In the genomic region with DNA sequence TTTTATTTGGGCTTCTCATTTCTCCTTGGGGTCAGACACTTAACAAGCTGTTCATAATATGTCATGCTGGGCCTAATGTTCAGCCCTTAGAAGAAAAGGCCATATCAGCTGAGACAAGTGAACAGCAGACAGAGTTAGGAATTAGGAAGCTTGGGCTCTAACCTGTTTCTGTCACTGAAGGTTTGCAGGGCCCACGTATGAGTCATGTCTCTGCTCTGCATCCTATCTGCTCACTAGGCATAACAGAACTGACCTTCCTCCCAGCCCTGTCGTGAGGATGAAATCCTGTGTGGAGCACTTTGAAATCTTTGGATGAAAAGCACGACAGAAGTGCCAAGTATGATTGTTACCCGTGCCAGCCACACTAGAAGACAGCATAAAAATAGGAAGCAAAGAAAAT, we compare ENCODE assay signal across 12 cellular contexts. TPM values are rescaled to one million over a fixed set of nuclear protein-coding genes. Genes with fewer than 3 reads are reported as not detected.
DNase-seq lines count a peak whose midpoint lies in the region; ATAC-seq and TF ChIP-seq lines count a peak whose summit lies in the region.
"Had no signal": no experiment of that assay in that cellular context is flagged by ENCODE, and none has a peak within 500 bp of the region (broad histone marks: within the 10 kb centered on the region; RNA-seq: fewer than 3 reads in every experiment).

No MANE protein-coding gene starts in this region.

- no peak for TF ChIP-seq CTCF in foreskin keratinocyte (conservative IDR thresholded peaks at IDR 0.05)
- no peak for TF ChIP-seq CTCF in uterus (IDR thresholded peaks at IDR 0.05)

- intact Hi-C loops in Right ventricle myocardium inferior (cut with DNase I) (no loop called here), uterus (cut with DNase I; ENCODE audit: low total_unique reads) (no loop called here)

- no peaks in the 10 kb centered on the region for H3K27me3 ChIP-seq in foreskin keratinocyte
- H3K27me3 ChIP-seq in uterus: no peaks in the 10 kb centered on the region
- H3K27me3 ChIP-seq in H7 (ENCODE audit: control insufficient read depth, insufficient read depth, low read length): no peaks in the 10 kb centered on the region
- H3K27me3 ChIP-seq: sigmoid colon had no signal

- DNase-seq in ELR (ENCODE audit: low read depth): peak; percentile 56
- no peak for DNase-seq in foreskin keratinocyte
- no peak for DNase-seq in HT-29 (ENCODE audit: low spot score)
- DNase-seq in Right ventricle myocardium inferior (ENCODE audit: missing footprints): no peak
- no peak for DNase-seq in uterus
- DNase-seq in H7: no peak
- DNase-seq: CD4-positive, CD25-positive, alpha-beta regulatory T cell; naive thymus-derived CD4-positive, alpha-beta T cell; NCI-H2107; sigmoid colon had no signal

- no peak overlapping the region for H3K4me3 ChIP-seq in uterus
- no peak overlapping the region for H3K4me3 ChIP-seq in H7 (ENCODE audit: insufficient read depth, low read depth, low read length)
- H3K4me3 ChIP-seq: sigmoid colon had no signal

- H3K27ac ChIP-seq in foreskin keratinocyte (no peak overlapping the region), uterus (no peak overlapping the region)
- H3K27ac ChIP-seq: sigmoid colon had no signal

- no peak for TF ChIP-seq POLR2A in uterus (IDR thresholded peaks at IDR 0.05)

- H3K9me3 ChIP-seq in uterus: no peaks in the 10 kb centered on the region
- H3K9me3 ChIP-seq: sigmoid colon had no signal

- peaks cover 4% of the 10 kb centered on the region for H3K4me1 ChIP-seq in foreskin keratinocyte
- no peaks in the 10 kb centered on the region for H3K4me1 ChIP-seq in uterus

- no peaks in the 10 kb centered on the region for H3K36me3 ChIP-seq in uterus
- no peaks in the 10 kb centered on the region for H3K36me3 ChIP-seq in H7 (replicated peaks; ENCODE audit: control insufficient read depth, insufficient read depth, low read length)
- H3K36me3 ChIP-seq: sigmoid colon had no signal

- ATAC-seq in HG02610 (IDR thresholded peaks at IDR 0.05; ENCODE audit: unreplicated experiment) (peak; percentile 60), SK-N-SH treated with all-trans-retinoic acid at 6 μM for 48 hours (peak; percentile 95), foreskin keratinocyte (peak; percentile 79), Right ventricle myocardium inferior (no peak)
- ATAC-seq: naive thymus-derived CD4-positive, alpha-beta T cell had no signal

TF ChIP-seq in SK-N-SH treated with all-trans-retinoic acid at 6 μM for 48 hours, 23 proteins besides CTCF, POLR2A, EP300 and RAD21:
- TF ChIP-seq GLIS3 (CRISPR knock-in tag; IDR thresholded peaks at IDR 0.05) (no peak), ZC3H10 (CRISPR knock-in tag; IDR thresholded peaks at IDR 0.05) (no peak), TCF4 (CRISPR knock-in tag; IDR thresholded peaks at IDR 0.05; ENCODE audit: borderline replicate concordance) (no peak), SNAI2 (CRISPR knock-in tag; IDR thresholded peaks at IDR 0.05) (no peak), CSDC2 (CRISPR knock-in tag; IDR thresholded peaks at IDR 0.05) (no peak), TOX (CRISPR knock-in tag; IDR thresholded peaks at IDR 0.05; ENCODE audit: borderline replicate concordance) (no peak), ZFP30 (CRISPR knock-in tag; IDR thresholded peaks at IDR 0.05) (no peak), ZFP3 (CRISPR knock-in tag; IDR thresholded peaks at IDR 0.05) (no peak), OSR1 (CRISPR knock-in tag; IDR thresholded peaks at IDR 0.05) (no peak), ISL1 (CRISPR knock-in tag; IDR thresholded peaks at IDR 0.05) (no peak), RARB (CRISPR knock-in tag; IDR thresholded peaks at IDR 0.05) (no peak), ARNTL (CRISPR knock-in tag; IDR thresholded peaks at IDR 0.05; ENCODE audit: borderline replicate concordance, low read depth) (no peak), ZNF8 (CRISPR knock-in tag; IDR thresholded peaks at IDR 0.05) (no peak), ESRRG (CRISPR knock-in tag; IDR thresholded peaks at IDR 0.05) (no peak)
- TF ChIP-seq, protein P1, sequence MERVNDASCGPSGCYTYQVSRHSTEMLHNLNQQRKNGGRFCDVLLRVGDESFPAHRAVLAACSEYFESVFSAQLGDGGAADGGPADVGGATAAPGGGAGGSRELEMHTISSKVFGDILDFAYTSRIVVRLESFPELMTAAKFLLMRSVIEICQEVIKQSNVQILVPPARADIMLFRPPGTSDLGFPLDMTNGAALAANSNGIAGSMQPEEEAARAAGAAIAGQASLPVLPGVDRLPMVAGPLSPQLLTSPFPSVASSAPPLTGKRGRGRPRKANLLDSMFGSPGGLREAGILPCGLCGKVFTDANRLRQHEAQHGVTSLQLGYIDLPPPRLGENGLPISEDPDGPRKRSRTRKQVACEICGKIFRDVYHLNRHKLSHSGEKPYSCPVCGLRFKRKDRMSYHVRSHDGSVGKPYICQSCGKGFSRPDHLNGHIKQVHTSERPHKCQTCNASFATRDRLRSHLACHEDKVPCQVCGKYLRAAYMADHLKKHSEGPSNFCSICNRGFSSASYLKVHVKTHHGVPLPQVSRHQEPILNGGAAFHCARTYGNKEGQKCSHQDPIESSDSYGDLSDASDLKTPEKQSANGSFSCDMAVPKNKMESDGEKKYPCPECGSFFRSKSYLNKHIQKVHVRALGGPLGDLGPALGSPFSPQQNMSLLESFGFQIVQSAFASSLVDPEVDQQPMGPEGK (CRISPR knock-in tag; IDR thresholded peaks at IDR 0.05; ENCODE audit: borderline replicate concordance): no peak
- TF ChIP-seq, protein P2, sequence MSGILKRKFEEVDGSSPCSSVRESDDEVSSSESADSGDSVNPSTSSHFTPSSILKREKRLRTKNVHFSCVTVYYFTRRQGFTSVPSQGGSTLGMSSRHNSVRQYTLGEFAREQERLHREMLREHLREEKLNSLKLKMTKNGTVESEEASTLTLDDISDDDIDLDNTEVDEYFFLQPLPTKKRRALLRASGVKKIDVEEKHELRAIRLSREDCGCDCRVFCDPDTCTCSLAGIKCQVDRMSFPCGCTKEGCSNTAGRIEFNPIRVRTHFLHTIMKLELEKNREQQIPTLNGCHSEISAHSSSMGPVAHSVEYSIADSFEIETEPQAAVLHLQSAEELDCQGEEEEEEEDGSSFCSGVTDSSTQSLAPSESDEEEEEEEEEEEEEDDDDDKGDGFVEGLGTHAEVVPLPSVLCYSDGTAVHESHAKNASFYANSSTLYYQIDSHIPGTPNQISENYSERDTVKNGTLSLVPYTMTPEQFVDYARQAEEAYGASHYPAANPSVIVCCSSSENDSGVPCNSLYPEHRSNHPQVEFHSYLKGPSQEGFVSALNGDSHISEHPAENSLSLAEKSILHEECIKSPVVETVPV (CRISPR knock-in tag; IDR thresholded peaks at IDR 0.05): no peak
- TF ChIP-seq, protein P3, sequence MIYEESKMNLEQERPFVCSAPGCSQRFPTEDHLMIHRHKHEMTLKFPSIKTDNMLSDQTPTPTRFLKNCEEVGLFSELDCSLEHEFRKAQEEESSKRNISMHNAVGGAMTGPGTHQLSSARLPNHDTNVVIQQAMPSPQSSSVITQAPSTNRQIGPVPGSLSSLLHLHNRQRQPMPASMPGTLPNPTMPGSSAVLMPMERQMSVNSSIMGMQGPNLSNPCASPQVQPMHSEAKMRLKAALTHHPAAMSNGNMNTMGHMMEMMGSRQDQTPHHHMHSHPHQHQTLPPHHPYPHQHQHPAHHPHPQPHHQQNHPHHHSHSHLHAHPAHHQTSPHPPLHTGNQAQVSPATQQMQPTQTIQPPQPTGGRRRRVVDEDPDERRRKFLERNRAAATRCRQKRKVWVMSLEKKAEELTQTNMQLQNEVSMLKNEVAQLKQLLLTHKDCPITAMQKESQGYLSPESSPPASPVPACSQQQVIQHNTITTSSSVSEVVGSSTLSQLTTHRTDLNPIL (CRISPR knock-in tag; IDR thresholded peaks at IDR 0.05; ENCODE audit: low read depth): no peak
TF ChIP-seq in SK-N-SH treated with all-trans-retinoic acid at 6 μM for 48 hours: peak in this region for 0.

RNA-seq across cellular contexts. Expression of a gene that starts 26.4 kb away (rescaled TPM):
- total RNA-seq in foreskin keratinocyte (99.6 and 110 TPM in 2 replicates), Right ventricle myocardium inferior (44.2 TPM), uterus (100 to 1,000 TPM in 1 of 4 donors, 10 to 100 TPM in 3; 29.2 to 210 (median 67.1) TPM)
- 93.9 and 94.1 TPM in 2 replicates for polyA plus RNA-seq in foreskin keratinocyte
- 39.0 and 44.1 TPM in 2 replicates for total RNA-seq in HT-29 (2014; rRNA removed; shearing (Covaris generic))
- 8.3 and 14.4 TPM in 2 replicates for total RNA-seq in H7 (2014; rRNA removed; shearing (Covaris generic))
